Comparison of ENCODE assay signal across 8 cellular contexts in genomic region chr19:7395360-7395781, GRCh38. TPM values are rescaled to one million over a fixed set of nuclear protein-coding genes. Genes with fewer than 3 reads are reported as not detected.
DNase-seq lines count a peak whose midpoint lies in the region; ATAC-seq lines count a peak whose summit lies in the region.

No MANE protein-coding gene starts in this region.

- H3K4me3 ChIP-seq in right cardiac atrium (ENCODE audit: low read length) (peak overlapping the region; percentile 84), skeletal muscle tissue (ENCODE audit: low read length in 3 of 3) (peak overlapping the region; percentile 92 to 94 (median 93))

- H3K4me1 Mint-ChIP-seq in activated T-helper 2 cell treated with anti-CD3 and anti-CD28 coated beads, Interferon-gamma antibody, Interleukin-2, Interleukin-4, amounts not matched to agents 10 μg/mL and 5 μg/mL and 100 μg/mL, durations not matched to agents 14 hours and 24 hours and 36 hours (ENCODE audit: low read depth): peaks cover 13% of the 10 kb centered on the region

- DNase-seq in activated T-helper 2 cell treated with anti-CD3 and anti-CD28 coated beads, Interferon-gamma antibody, Interleukin-2, Interleukin-4, amounts not matched to agents 10 μg/mL and 5 μg/mL and 100 μg/mL, durations not matched to agents 14 hours and 24 hours and 36 hours (ENCODE audit: low spot score): no peak
- no peak for DNase-seq in right cardiac atrium
- DNase-seq in activated gamma-delta T cell treated with Interleukin-2 at 50 U/mL for 16 hours: no peak
- DNase-seq in NCI-H2227 (lab: John Stamatoyannopoulos, UW; ENCODE audit: unreplicated experiment): no peak
- DNase-seq in NCI-H187 (lab: John Stamatoyannopoulos, UW): no peak

- H3K36me3 ChIP-seq in skeletal muscle tissue (ENCODE audit: control insufficient read depth in 3 of 3, insufficient read depth in 3 of 3, low read length in 3 of 3): no peaks in the 10 kb centered on the region

- H3K4me3 Mint-ChIP-seq in activated T-helper 2 cell treated with anti-CD3 and anti-CD28 coated beads, Interferon-gamma antibody, Interleukin-2, Interleukin-4, amounts not matched to agents 10 μg/mL and 5 μg/mL and 100 μg/mL, durations not matched to agents 14 hours and 24 hours and 36 hours (ENCODE audit: low read depth): peak overlapping the region; percentile 87

- H3K9me3 ChIP-seq in right cardiac atrium (ENCODE audit: control insufficient read depth, low read length) (no peaks in the 10 kb centered on the region), skeletal muscle tissue (ENCODE audit: control insufficient read depth in 3 of 3, low read length in 3 of 3) (no peaks in the 10 kb centered on the region)

- no peaks in the 10 kb centered on the region for H3K27me3 ChIP-seq in right cardiac atrium (ENCODE audit: control insufficient read depth, insufficient read depth)
- no peaks in the 10 kb centered on the region for H3K27me3 ChIP-seq in skeletal muscle tissue (ENCODE audit: control insufficient read depth in 3 of 3, insufficient read depth in 3 of 3, low read length in 3 of 3)

- peak overlapping the region; percentile 60 for H3K27ac Mint-ChIP-seq in activated T-helper 2 cell treated with anti-CD3 and anti-CD28 coated beads, Interferon-gamma antibody, Interleukin-2, Interleukin-4, amounts not matched to agents 10 μg/mL and 5 μg/mL and 100 μg/mL, durations not matched to agents 14 hours and 24 hours and 36 hours

- ATAC-seq in GM18511 (IDR thresholded peaks at IDR 0.05; ENCODE audit: unreplicated experiment): peak; percentile 35
- peak; percentile 19 for ATAC-seq in HG03064 (IDR thresholded peaks at IDR 0.05; ENCODE audit: low read depth, unreplicated experiment)
- ATAC-seq in right cardiac atrium: peak; percentile 39 to 47

- peaks cover 5% of the 10 kb centered on the region for H3K4me1 ChIP-seq in right cardiac atrium (ENCODE audit: control insufficient read depth, insufficient read depth, low read length)
- H3K4me1 ChIP-seq in skeletal muscle tissue (ENCODE audit: control insufficient read depth in 3 of 3, insufficient read depth in 3 of 3, low read length in 3 of 3): peaks cover 17 to 30% (median 22%) of the 10 kb centered on the region in 3 donors

- under 1% methylated on average over 20 of the region's 20 CpGs for WGBS in right cardiac atrium

- H3K9me3 Mint-ChIP-seq in activated T-helper 2 cell treated with anti-CD3 and anti-CD28 coated beads, Interferon-gamma antibody, Interleukin-2, Interleukin-4, amounts not matched to agents 10 μg/mL and 5 μg/mL and 100 μg/mL, durations not matched to agents 14 hours and 24 hours and 36 hours: no peaks in the 10 kb centered on the region

- H3K27me3 Mint-ChIP-seq in activated T-helper 2 cell treated with anti-CD3 and anti-CD28 coated beads, Interferon-gamma antibody, Interleukin-2, Interleukin-4, amounts not matched to agents 10 μg/mL and 5 μg/mL and 100 μg/mL, durations not matched to agents 14 hours and 24 hours and 36 hours (ENCODE audit: low read depth): no peaks in the 10 kb centered on the region

- intact Hi-C loops in activated T-helper 2 cell treated with anti-CD3 and anti-CD28 coated beads, Interferon-gamma antibody, Interleukin-2, Interleukin-4, amounts not matched to agents 10 μg/mL and 5 μg/mL and 100 μg/mL, durations not matched to agents 14 hours and 24 hours and 36 hours (cut with micrococcal nuclease): loop anchor here (10.0 kb wide), 1 partner anchor 109 kb away; no protein-coding TSS in a partner anchor
- intact Hi-C loops in right cardiac atrium (cut with DNase I): loop anchor here in 1 of 4 donors (10.0 kb wide), 1 partner anchor 129 kb away; the partner anchor contains the start of gene MCOLN1

- H3K27ac ChIP-seq in right cardiac atrium (ENCODE audit: low read length): no peak overlapping the region
- peak overlapping the region; percentile 58 for H3K27ac ChIP-seq in skeletal muscle tissue (ENCODE audit: low read depth, low read length)

- H3K9ac ChIP-seq in skeletal muscle tissue (ENCODE audit: low read depth in 1 of 3, low read length in 3 of 3): peak overlapping the region; percentile 69 to 95 (median 94)

- peaks cover 12% of the 10 kb centered on the region for H3K36me3 Mint-ChIP-seq in activated T-helper 2 cell treated with anti-CD3 and anti-CD28 coated beads, Interferon-gamma antibody, Interleukin-2, Interleukin-4, amounts not matched to agents 10 μg/mL and 5 μg/mL and 100 μg/mL, durations not matched to agents 14 hours and 24 hours and 36 hours (ENCODE audit: low read depth)

RNA-seq across cellular contexts. Expression of gene ARHGEF18, which starts 46.6 kb away (rescaled TPM):
- 42.5 and 44.4 TPM in 2 replicates for total RNA-seq in activated T-helper 2 cell treated with anti-CD3 and anti-CD28 coated beads, Interferon-gamma antibody, Interleukin-2, Interleukin-4, amounts not matched to agents 10 μg/mL and 5 μg/mL and 100 μg/mL, durations not matched to agents 14 hours and 24 hours and 36 hours
- total RNA-seq in right cardiac atrium: 10 to 100 TPM in 3 of 4 donors, 1 to 10 TPM in 1; 9.4 to 13.3 (median 11.8) TPM
- polyA plus RNA-seq in right cardiac atrium: 7.6 TPM
- 12.0 TPM for total RNA-seq in skeletal muscle tissue
